ENCODE assay signal across 17 cellular contexts in genomic region chr4:1984406-1985191, GRCh38. TPM values are rescaled to one million over a fixed set of nuclear protein-coding genes. Genes with fewer than 3 reads are reported as not detected.
DNase-seq lines count a peak whose midpoint lies in the region; ATAC-seq and TF ChIP-seq lines count a peak whose summit lies in the region.
"Had no signal": no experiment of that assay in that cellular context is flagged by ENCODE, and none has a peak within 500 bp of the region (broad histone marks: within the 10 kb centered on the region; RNA-seq: fewer than 3 reads in every experiment).

No MANE protein-coding gene starts in this region.

- WGBS in mesenchymal stem cell = 93% methylated on average over 27 of the region's 27 CpGs

- H4K91ac ChIP-seq in mesenchymal stem cell (ENCODE audit: low read length) = no peak overlapping the region

- no peak overlapping the region for H2AK5ac ChIP-seq in mesenchymal stem cell (ENCODE audit: low read length, severe bottlenecking)

- H3K79me2 ChIP-seq in DND-41 (ENCODE audit: insufficient read depth, low read length) = peaks cover 17% of the 10 kb centered on the region

- 0 out of 2 replicates have a peak, but pooled peaks cover 4% of the 10 kb centered on the region for H3K4me1 Mint-ChIP-seq in WTC11
- no peaks in the 10 kb centered on the region for H3K4me1 Mint-ChIP-seq in activated T-cell treated with anti-CD3 and anti-CD28 coated beads, Interleukin-2, amount 50 U/mL, for 4 hours (ENCODE audit: low read depth)

- no peaks in the 10 kb centered on the region for H3K9me3 ChIP-seq in BLaER1 treated with 17β-estradiol and CSF1 and Interleukin-3, amounts not matched to agents 10 nM and 100 nM (replicated peaks in 1 of 11)
- H3K9me3 ChIP-seq in DND-41 (ENCODE audit: insufficient read depth, low read length, severe bottlenecking) = no peaks in the 10 kb centered on the region
- H3K9me3 ChIP-seq in mesenchymal stem cell (ENCODE audit: control insufficient read depth, low read length) = no peaks in the 10 kb centered on the region
- H3K9me3 ChIP-seq: psoas muscle, suprapubic skin had no signal

- peak overlapping the region in 7 of 11 experiments; percentile 23 to 63 (median 35); a peak in 10 of 22 replicates for H3K9ac ChIP-seq in BLaER1 treated with 17β-estradiol and CSF1 and Interleukin-3, amounts not matched to agents 10 nM and 100 nM
- H3K9ac ChIP-seq in DND-41 (ENCODE audit: low read depth, low read length) (no peak overlapping the region), mesenchymal stem cell (ENCODE audit: low read length) (no peak overlapping the region)

- POLR2A ChIA-PET in WTC11 (lab: Charles Lee) = no interaction called here

- peaks cover 65% of the 10 kb centered on the region for H3K79me1 ChIP-seq in mesenchymal stem cell (replicated peaks; ENCODE audit: low read length, poor library complexity, severe bottlenecking)

- no peak overlapping the region for H3K14ac ChIP-seq in mesenchymal stem cell (ENCODE audit: low read length in 2 of 2)

- no peak overlapping the region for H2BK5ac ChIP-seq in mesenchymal stem cell (ENCODE audit: low read depth, low read length, poor library complexity, severe bottlenecking)

- peaks cover 99 to 100% (median 100%) of the 10 kb centered on the region in 11 experiments for H3K36me3 ChIP-seq in BLaER1 treated with 17β-estradiol and CSF1 and Interleukin-3, amounts not matched to agents 10 nM and 100 nM
- peaks cover 96% of the 10 kb centered on the region for H3K36me3 ChIP-seq in DND-41 (ENCODE audit: insufficient read depth, low read length)
- H3K36me3 ChIP-seq in mesenchymal stem cell (ENCODE audit: control insufficient read depth in 1 of 2, insufficient read depth in 2 of 2, low read depth in 1 of 2, low read length in 2 of 2) = peaks cover 89 to 93% of the 10 kb centered on the region in 2 experiments

- DNase-seq in DND-41 = peak; percentile 31
- no peak for DNase-seq in WTC11 (ENCODE audit: low spot score)
- DNase-seq in mesenchymal stem cell = no peak
- DNase-seq in NCI-H2029 (lab: John Stamatoyannopoulos, UW) = no peak
- no peak for DNase-seq in hypothalamus (lab: John Stamatoyannopoulos, UW)
- DNase-seq in NOMO-1 treated with dmso at 0.1 percent for 144 hours (lab: John Stamatoyannopoulos, UW; ENCODE audit: unreplicated experiment) = no peak
- DNase-seq in activated T-cell treated with anti-CD3 and anti-CD28 coated beads, Interleukin-2, amount 50 U/mL, for 4 hours = no peak
- DNase-seq: amniotic stem cell; DMS79 treated with DMSO at 0.1 percent for 48 hours; glutamatergic neuron; HFFc6; NCI-H1048; psoas muscle; stimulated activated CD4-positive, alpha-beta T cell treated with anti-CD3 and anti-CD28 coated beads, Interleukin-15, amount 100 ng/mL, for 24 hours had no signal

- H3K36me3 Mint-ChIP-seq in WTC11 = peaks cover 32% of the 10 kb centered on the region
- H3K36me3 Mint-ChIP-seq in activated T-cell treated with anti-CD3 and anti-CD28 coated beads, Interleukin-2, amount 50 U/mL, for 4 hours (ENCODE audit: insufficient read depth) = peaks cover 14% of the 10 kb centered on the region

- H4K8ac ChIP-seq in mesenchymal stem cell (ENCODE audit: low read length) = no peak overlapping the region

- H3K27ac ChIP-seq in BLaER1 treated with 17β-estradiol and CSF1 and Interleukin-3, amounts not matched to agents 10 nM and 100 nM = peak overlapping the region in 5 of 11 experiments; percentile 32 to 47 (median 44); a peak in 10 of 22 replicates
- H3K27ac ChIP-seq in DND-41 (ENCODE audit: low read length) (no peak overlapping the region), mesenchymal stem cell (ENCODE audit: low read length, poor library complexity, severe bottlenecking) (no peak overlapping the region)
- H3K27ac ChIP-seq: C4-2B, psoas muscle, suprapubic skin had no signal

- H2BK120ac ChIP-seq in mesenchymal stem cell (ENCODE audit: low read depth, low read length) = no peak overlapping the region

- no peak for TF ChIP-seq CTCF in DND-41 (IDR thresholded peaks at IDR 0.05; ENCODE audit: borderline replicate concordance, extremely low read depth, low read length, poor library complexity, severe bottlenecking)
- TF ChIP-seq CTCF in WTC11 (IDR thresholded peaks at IDR 0.05) = no peak

- no peaks in the 10 kb centered on the region for H3K27me3 ChIP-seq in BLaER1 treated with 17β-estradiol and CSF1 and Interleukin-3, amounts not matched to agents 10 nM and 100 nM
- no peaks in the 10 kb centered on the region for H3K27me3 ChIP-seq in DND-41 (ENCODE audit: insufficient read depth, low read length, poor library complexity)
- H3K27me3 ChIP-seq in mesenchymal stem cell (ENCODE audit: control insufficient read depth in 1 of 2, insufficient read depth in 1 of 2, low read length in 2 of 2) = no peaks in the 10 kb centered on the region
- H3K27me3 ChIP-seq: suprapubic skin had no signal

- H2BK15ac ChIP-seq in mesenchymal stem cell (ENCODE audit: low read depth, poor library complexity, severe bottlenecking) = peak overlapping the region; percentile 17

- H3K23ac ChIP-seq in mesenchymal stem cell (ENCODE audit: low read length in 2 of 2) = no peak overlapping the region

- H3K9me3 Mint-ChIP-seq in WTC11 = no peaks in the 10 kb centered on the region
- H3K9me3 Mint-ChIP-seq in activated T-cell treated with anti-CD3 and anti-CD28 coated beads, Interleukin-2, amount 50 U/mL, for 4 hours = no peaks in the 10 kb centered on the region
- H3K9me3 Mint-ChIP-seq: HFFc6 had no signal

- no peaks in the 10 kb centered on the region for H3K27me3 Mint-ChIP-seq in WTC11 (ENCODE audit: low read depth)
- no peaks in the 10 kb centered on the region for H3K27me3 Mint-ChIP-seq in activated T-cell treated with anti-CD3 and anti-CD28 coated beads, Interleukin-2, amount 50 U/mL, for 4 hours (ENCODE audit: low read depth)

- H3K4me3 ChIP-seq in BLaER1 treated with 17β-estradiol and CSF1 and Interleukin-3, amounts not matched to agents 10 nM and 100 nM = no peak overlapping the region
- H3K4me3 ChIP-seq in DND-41 (ENCODE audit: low read depth in 1 of 2, low read length in 2 of 2) (no peak overlapping the region), mesenchymal stem cell (ENCODE audit: insufficient read depth in 1 of 2, low read depth in 1 of 2, low read length in 2 of 2) (no peak overlapping the region)
- H3K4me3 ChIP-seq: psoas muscle, suprapubic skin had no signal

- peak overlapping the region in 7 of 11 experiments; percentile 22 to 55 (median 41); a peak in 12 of 22 replicates for H3K4me2 ChIP-seq in BLaER1 treated with 17β-estradiol and CSF1 and Interleukin-3, amounts not matched to agents 10 nM and 100 nM
- H3K4me2 ChIP-seq in DND-41 (ENCODE audit: insufficient read depth, low read length) = no peak overlapping the region
- no peak overlapping the region for H3K4me2 ChIP-seq in mesenchymal stem cell (ENCODE audit: low read length, poor library complexity, severe bottlenecking)

- H4K20me1 ChIP-seq in BLaER1 treated with 17β-estradiol and CSF1 and Interleukin-3, amounts not matched to agents 10 nM and 100 nM = peaks cover 17 to 99% (median 92%) of the 10 kb centered on the region in 11 experiments; a peak in 21 of 22 replicates
- peaks cover 77% of the 10 kb centered on the region for H4K20me1 ChIP-seq in DND-41 (ENCODE audit: insufficient read depth, low read length)

- no peak overlapping the region for H2BK12ac ChIP-seq in mesenchymal stem cell (ENCODE audit: low read length in 2 of 2)

- H3K27ac Mint-ChIP-seq in WTC11 = 0 out of 2 replicates have a peak overlapping the region, but pooled peaks have one; percentile 27
- H3K27ac Mint-ChIP-seq: HFFc6 had no signal

- CTCF ChIA-PET in WTC11 (lab: Charles Lee) = no interaction called here

- H2AFZ ChIP-seq in DND-41 (ENCODE audit: low read depth, low read length) = no peak overlapping the region
- no peak overlapping the region for H2AFZ ChIP-seq in mesenchymal stem cell (ENCODE audit: low read depth, low read length)

- no peak overlapping the region for H3K4ac ChIP-seq in mesenchymal stem cell (ENCODE audit: low read depth in 1 of 2, low read length in 2 of 2)

- H3K4me3 Mint-ChIP-seq in WTC11 = no peak overlapping the region
- H3K4me3 Mint-ChIP-seq in activated T-cell treated with anti-CD3 and anti-CD28 coated beads, Interleukin-2, amount 50 U/mL, for 4 hours = no peak overlapping the region
- H3K4me3 Mint-ChIP-seq: HFFc6 had no signal

- H3K18ac ChIP-seq in mesenchymal stem cell (ENCODE audit: low read depth in 1 of 2, low read length in 2 of 2) = no peak overlapping the region

- H3K4me1 ChIP-seq in BLaER1 treated with 17β-estradiol and CSF1 and Interleukin-3, amounts not matched to agents 10 nM and 100 nM = peaks cover 0 to 23% (median 15%) of the 10 kb centered on the region in 10 experiments; a peak in 15 of 20 replicates
- H3K4me1 ChIP-seq in DND-41 (ENCODE audit: insufficient read depth, low read length) (no peaks in the 10 kb centered on the region), mesenchymal stem cell (ENCODE audit: control insufficient read depth, insufficient read depth, low read depth, low read length) (peaks cover 1% of the 10 kb centered on the region)
- H3K4me1 ChIP-seq: psoas muscle, suprapubic skin had no signal

- peak; percentile 23; the same call in 2 of the 3 replicates for ATAC-seq in DND-41 (ENCODE audit: insufficient read depth, low read depth)
- ATAC-seq in WTC11 = no peak
- ATAC-seq in activated T-cell treated with anti-CD3 and anti-CD28 coated beads, Interleukin-2, amount 50 U/mL, for 4 hours = no peak
- ATAC-seq: psoas muscle had no signal

TF ChIP-seq in WTC11, 78 proteins besides CTCF, POLR2A, EP300 and RAD21 (continues in another document):
- TF ChIP-seq RORB (CRISPR knock-in tag; IDR thresholded peaks at IDR 0.05) = no peak
- TF ChIP-seq FOXP1 (CRISPR knock-in tag; IDR thresholded peaks at IDR 0.05; ENCODE audit: borderline replicate concordance) = no peak
- TF ChIP-seq ELF4 (CRISPR knock-in tag; IDR thresholded peaks at IDR 0.05; ENCODE audit: low read depth) = no peak
- TF ChIP-seq ZMAT4 (CRISPR knock-in tag; IDR thresholded peaks at IDR 0.05) = no peak

RNA-seq across cellular contexts. Expression of gene NELFA, which starts 24.2 kb away (rescaled TPM):
- 63.3 to 72.6 TPM (median 69.2 TPM) in 3 replicates for total RNA-seq in WTC11 (2021)
- 14.9 TPM for polyA plus RNA-seq in mesenchymal stem cell (2013, experiment 1 of 2)
- polyA plus RNA-seq in mesenchymal stem cell (2013, experiment 2 of 2) = 15.1 TPM
- 10 to 100 TPM; 58.1 to 62.5 (median 59.8) TPM for total RNA-seq in activated T-cell treated with anti-CD3 and anti-CD28 coated beads, Interleukin-2, amount 50 U/mL, for 4 hours

Comparison
In these comparisons a context has a peak if more than half of its experiments do, and no peak if none do; other contexts are left out.
1. H3K4me2 ChIP-seq: peak in BLaER1 treated with 17β-estradiol and CSF1 and Interleukin-3, amounts not matched to agents 10 nM and 100 nM (7 of 11); none in DND-41 (single experiment) and mesenchymal stem cell (single experiment).
2. H3K9ac ChIP-seq: peak in BLaER1 treated with 17β-estradiol and CSF1 and Interleukin-3, amounts not matched to agents 10 nM and 100 nM (7 of 11); none in DND-41 (single experiment) and mesenchymal stem cell (single experiment).